7 cellular contexts compared by ENCODE assay signal in the genomic region with DNA sequence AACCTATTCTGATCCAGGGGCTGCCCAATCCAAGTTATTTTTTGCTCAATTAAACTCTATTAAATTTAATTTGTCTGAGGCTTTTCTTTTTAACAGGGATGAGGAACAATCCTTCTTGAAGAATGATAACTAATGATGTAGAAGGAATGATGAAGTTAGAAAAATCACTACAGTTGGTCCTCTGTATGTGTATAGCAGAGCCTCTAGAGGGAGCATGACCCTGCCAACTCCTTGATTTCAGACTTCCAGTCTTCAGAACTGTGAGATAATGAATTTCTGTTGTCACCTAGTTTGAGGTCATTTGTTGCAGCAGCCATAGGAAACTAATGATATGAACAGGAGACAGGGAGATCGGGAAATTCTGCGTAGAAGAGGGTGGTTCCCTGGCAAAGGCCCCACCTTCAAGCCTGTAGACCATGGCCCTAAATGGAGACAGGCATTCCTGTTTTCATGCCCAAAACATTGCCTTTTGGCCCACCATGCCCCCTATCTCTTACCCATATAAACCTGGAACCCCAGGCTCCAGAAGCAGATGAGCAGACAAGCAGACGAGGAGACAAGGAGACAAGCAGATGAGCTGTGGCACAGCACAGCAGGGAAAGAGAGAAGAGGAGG. TPM values are rescaled to one million over a fixed set of nuclear protein-coding genes. Genes with fewer than 3 reads are reported as not detected.
DNase-seq lines count a peak whose midpoint lies in the region; ATAC-seq, FAIRE-seq and TF ChIP-seq lines count a peak whose summit lies in the region.

No MANE protein-coding gene starts in this region.

- ATAC-seq in K562 (peak; percentile 90), HG02610 (IDR thresholded peaks at IDR 0.05; ENCODE audit: unreplicated experiment) (no peak)
- ATAC-seq in naive thymus-derived CD4-positive, alpha-beta T cell, result peak; percentile 55

- no peaks in the 10 kb centered on the region for H3K36me3 Mint-ChIP-seq in naive thymus-derived CD4-positive, alpha-beta T cell
- no peaks in the 10 kb centered on the region for H3K36me3 Mint-ChIP-seq in activated naive CD4-positive, alpha-beta T cell treated with anti-CD3 and anti-CD28 coated beads for 36 hours (ENCODE audit: low read depth)

- TF ChIP-seq EP300 in K562 (IDR thresholded peaks at IDR 0.05; ENCODE audit: low read length), result no peak

- no peaks in the 10 kb centered on the region for H4K20me1 ChIP-seq in K562 (replicated peaks; ENCODE audit: control insufficient read depth, insufficient read depth, low read length)

- POLR2A ChIA-PET in K562 (lab: Yijun Ruan, JAX), result interaction anchor here (0.6 to 1.9 kb wide), 2 partner anchors 7 to 274 kb away, joined by 3 to 5 read pairs; a partner anchor contains a TSS
- POLR2A ChIA-PET in naive thymus-derived CD4-positive, alpha-beta T cell (lab: Charles Lee), result no interaction called here

- no peak overlapping the region for H3K9ac ChIP-seq in K562 (ENCODE audit: insufficient read depth in 1 of 2, low read depth in 2 of 2, low read length in 2 of 2)

- H3K4me3 Mint-ChIP-seq in naive thymus-derived CD4-positive, alpha-beta T cell, result no peak overlapping the region
- H3K4me3 Mint-ChIP-seq in activated naive CD4-positive, alpha-beta T cell treated with anti-CD3 and anti-CD28 coated beads for 36 hours, result no peak overlapping the region

- H3K27ac ChIP-seq in HL-60 (replicated peaks) (no peak overlapping the region), K562 (ENCODE audit: extremely low read depth, low read depth, low read length) (no peak overlapping the region)
- H3K27ac ChIP-seq in naive thymus-derived CD4-positive, alpha-beta T cell (ENCODE audit: low read depth, low read length), result no peak overlapping the region

- peaks cover 0 to 11% (median 0%) of the 10 kb centered on the region in 5 donors for H3K27me3 Mint-ChIP-seq in naive thymus-derived CD4-positive, alpha-beta T cell
- H3K27me3 Mint-ChIP-seq in activated naive CD4-positive, alpha-beta T cell treated with anti-CD3 and anti-CD28 coated beads for 36 hours (ENCODE audit: low read depth), result peaks cover 2% of the 10 kb centered on the region

- H3K79me2 ChIP-seq in K562 (ENCODE audit: control insufficient read depth, insufficient read depth, low read length), result no peaks in the 10 kb centered on the region

- H3K9me1 ChIP-seq in K562 (ENCODE audit: control insufficient read depth, insufficient read depth, low read length), result no peaks in the 10 kb centered on the region

- in situ Hi-C loops in K562 (cut with MboI), result no loop called here

- TF ChIP-seq CTCF in GM10266 (IDR thresholded peaks at IDR 0.05; ENCODE audit: control insufficient read depth, insufficient read depth, low read depth, missing control alignments), result peak; percentile 49
- peak; percentile 30 for TF ChIP-seq CTCF in HL-60 (IDR thresholded peaks at IDR 0.05; ENCODE audit: insufficient read depth, low read length)
- peak; percentile 21 to 68 (median 56); a peak in 5 of 6 replicates for TF ChIP-seq CTCF in K562 (IDR thresholded peaks at IDR 0.05 in 2 of 3, conservative IDR thresholded peaks at IDR 0.05 in 1 of 3; ENCODE audit: insufficient read depth in 2 of 3, low read depth in 1 of 3, low read length in 3 of 3)

- 0 out of 2 replicates have a peak overlapping the region, but pooled peaks have one; percentile 44 for H2AFZ ChIP-seq in K562 (ENCODE audit: low read depth, low read length)

- no peaks in the 10 kb centered on the region for H3K4me1 ChIP-seq in K562 (replicated peaks in 1 of 2; ENCODE audit: control insufficient read depth in 2 of 2, insufficient read depth in 2 of 2, low read length in 2 of 2)
- H3K4me1 ChIP-seq in naive thymus-derived CD4-positive, alpha-beta T cell (ENCODE audit: control insufficient read depth in 2 of 2, insufficient read depth in 2 of 2, low read length in 2 of 2), result no peaks in the 10 kb centered on the region

- H3K9me3 Mint-ChIP-seq in naive thymus-derived CD4-positive, alpha-beta T cell, result no peaks in the 10 kb centered on the region
- H3K9me3 Mint-ChIP-seq in activated naive CD4-positive, alpha-beta T cell treated with anti-CD3 and anti-CD28 coated beads for 36 hours, result peaks cover 3% of the 10 kb centered on the region

- no peak overlapping the region for H3K4me2 ChIP-seq in K562 (ENCODE audit: insufficient read depth, low read length)

- intact Hi-C loops in K562 (cut with micrococcal nuclease), result loop anchor here (5.0 to 10.0 kb wide), 2 partner anchors 80 to 177 kb away; no protein-coding TSS in a partner anchor
- intact Hi-C loops in naive thymus-derived CD4-positive, alpha-beta T cell (cut with micrococcal nuclease), result loop anchor here (1.0 kb wide), 1 partner anchor 180 kb away; no protein-coding TSS in a partner anchor
- intact Hi-C loops in activated naive CD4-positive, alpha-beta T cell treated with anti-CD3 and anti-CD28 coated beads for 36 hours (cut with micrococcal nuclease), result loop anchor here (1.0 kb wide), 1 partner anchor 180 kb away; no protein-coding TSS in a partner anchor

- BruUV-seq in K562 (replicated peaks; lab: Mats Ljungman, UMichigan), result no TSS peak

- H3K27ac Mint-ChIP-seq in naive thymus-derived CD4-positive, alpha-beta T cell, result no peak overlapping the region
- no peak overlapping the region for H3K27ac Mint-ChIP-seq in activated naive CD4-positive, alpha-beta T cell treated with anti-CD3 and anti-CD28 coated beads for 36 hours

- no peaks in the 10 kb centered on the region for H3K9me3 ChIP-seq in K562 (replicated peaks; ENCODE audit: control insufficient read depth, insufficient read depth, low read depth, low read length)
- no peaks in the 10 kb centered on the region for H3K9me3 ChIP-seq in naive thymus-derived CD4-positive, alpha-beta T cell (ENCODE audit: control insufficient read depth in 2 of 3, low read length in 3 of 3)

- DNase-seq in GM10266 (ENCODE audit: extremely low spot score), result no peak
- no peak for DNase-seq in HL-60 (ENCODE audit: low read depth in 1 of 2, low spot score in 1 of 2)
- peak in 3 of 4 experiments; percentile 23 to 38 (median 29) for DNase-seq in K562 (ENCODE audit: extremely low read depth in 1 of 4, low spot score in 3 of 4)
- DNase-seq in naive thymus-derived CD4-positive, alpha-beta T cell, result no peak
- DNase-seq in NCI-H510A (lab: John Stamatoyannopoulos, UW), result no peak
- no peak for DNase-seq in activated naive CD4-positive, alpha-beta T cell treated with anti-CD3 and anti-CD28 coated beads for 36 hours

- TF ChIP-seq RAD21 in K562 (CRISPR knock-in tag; conservative IDR thresholded peaks at IDR 0.05 in 1 of 2, IDR thresholded peaks at IDR 0.05 in 1 of 2), result peak in 1 of 2 experiments; percentile 60; a peak in 3 of 4 replicates

- TF ChIP-seq POLR2A in K562 (conservative IDR thresholded peaks at IDR 0.05), result no peak

- H3K36me3 ChIP-seq in K562 (ENCODE audit: control insufficient read depth, insufficient read depth, low read length), result no peaks in the 10 kb centered on the region
- H3K36me3 ChIP-seq in naive thymus-derived CD4-positive, alpha-beta T cell (ENCODE audit: control insufficient read depth in 2 of 3, insufficient read depth in 3 of 3, low read length in 3 of 3), result no peaks in the 10 kb centered on the region

- H3K27me3 ChIP-seq in HL-60 (ENCODE audit: insufficient read depth, poor library complexity, severe bottlenecking) (no peaks in the 10 kb centered on the region), K562 (ENCODE audit: control insufficient read depth in 2 of 2, insufficient read depth in 2 of 2, low read length in 2 of 2) (peaks cover 0 to 6% of the 10 kb centered on the region in 2 experiments; a peak in 2 of 5 replicates)
- H3K27me3 ChIP-seq in naive thymus-derived CD4-positive, alpha-beta T cell (ENCODE audit: control insufficient read depth in 2 of 2, insufficient read depth in 2 of 2, low read length in 2 of 2), result no peaks in the 10 kb centered on the region

- CTCF ChIA-PET in K562 (lab: Yijun Ruan, JAX; ENCODE audit: low intra/inter-chr PET ratio), result interaction anchor here (1.3 kb wide), 1 partner anchor 181 kb away, joined by 7 read pairs; no protein-coding TSS in a partner anchor
- CTCF ChIA-PET in naive thymus-derived CD4-positive, alpha-beta T cell (lab: Charles Lee), result interaction anchor here (1.1 kb wide), 1 partner anchor 29 kb away, joined by 3 read pairs; no protein-coding TSS in a partner anchor
- CTCF ChIA-PET in activated naive CD4-positive, alpha-beta T cell treated with anti-CD3 and anti-CD28 coated beads for 36 hours (lab: Charles Lee), result interaction anchor here (0.6 to 2.0 kb wide), 5 partner anchors 10 to 283 kb away, joined by 3 to 8 read pairs (median 4); no protein-coding TSS in a partner anchor

- peaks cover 0 to 6% (median 0%) of the 10 kb centered on the region in 7 donors for H3K4me1 Mint-ChIP-seq in naive thymus-derived CD4-positive, alpha-beta T cell
- H3K4me1 Mint-ChIP-seq in activated naive CD4-positive, alpha-beta T cell treated with anti-CD3 and anti-CD28 coated beads for 36 hours (ENCODE audit: low read depth), result no peaks in the 10 kb centered on the region

- peak; percentile 87 for FAIRE-seq in K562 (lab: Jason Lieb, UNC)

- WGBS in K562 (ENCODE audit: insufficient coverage, low coverage, missing lambda C conversion rate), result 11% methylated on average over 3 of the region's 3 CpGs

- no peak overlapping the region for H3K4me3 ChIP-seq in HL-60 (replicated peaks; ENCODE audit: insufficient read depth, low read length)
- H3K4me3 ChIP-seq in K562, result no peak overlapping the region
- H3K4me3 ChIP-seq in naive thymus-derived CD4-positive, alpha-beta T cell (ENCODE audit: low read length), result no peak overlapping the region

RNA-seq across cellular contexts. Expression of a gene that starts 7.7 kb away (rescaled TPM):
- total RNA-seq in K562 (2011; cell fraction: chromatin; rRNA removed; ENCODE audit: low replicate concordance), result 32.1 and 121 TPM in 2 replicates
- total RNA-seq in K562 (2011; cell fraction: nucleolus; rRNA removed), result 11.8 and 23.8 TPM in 2 replicates
- 41.5 and 59.2 TPM in 2 replicates for total RNA-seq in K562 (2011; cell fraction: nucleoplasm; rRNA removed)
- total RNA-seq in K562 (2014; rRNA removed), result 15.9 and 20.5 TPM in 2 replicates
- 22.3 and 24.1 TPM in 2 replicates for total RNA-seq in K562 (2014; rRNA removed; fragmentation: Illumina TruSeq; extraction: Trizol)
- total RNA-seq in K562 (2015; rRNA removed; fragmentation: Illumina TruSeq; extraction: Trizol), result 25.1 and 27.3 TPM in 2 replicates
- 32.2 and 33.6 TPM in 2 replicates for total RNA-seq in K562 (2021)
- polyA plus RNA-seq in K562 (2011; rRNA removed), result 17.2 and 24.9 TPM in 2 replicates
- polyA plus RNA-seq in K562 (2011; cell fraction: cytosol; rRNA removed), result 7.6 and 13.8 TPM in 2 replicates
- polyA plus RNA-seq in K562 (2011; cell fraction: nucleus; rRNA removed), result 18.5 and 23.8 TPM in 2 replicates
- polyA plus RNA-seq in K562 (2012), result 15.9 and 16.3 TPM in 2 replicates
- polyA plus RNA-seq in K562 (2014; fragmentation: Illumina TruSeq; extraction: Trizol), result 24.6 and 30.0 TPM in 2 replicates
- polyA plus RNA-seq in K562 (2014; fragmentation: Nextera tagmentation; extraction: Ambion mirVana), result 1 to 10 TPM; 5.8 to 7.2 TPM
- polyA plus RNA-seq in K562 (2014; rRNA removed), result 13.2 and 15.1 TPM in 2 replicates
- 76.5 and 106 TPM in 2 replicates for polyA minus RNA-seq in K562 (2011; rRNA and poly(A)+ RNA removed)
- 36.0 and 41.8 TPM in 2 replicates for polyA minus RNA-seq in K562 (2011; cell fraction: cytosol; rRNA and poly(A)+ RNA removed)
- polyA minus RNA-seq in K562 (2011; cell fraction: nucleus; rRNA and poly(A)+ RNA removed), result 23.3 and 38.8 TPM in 2 replicates
- 10 to 100 TPM; 11.2 to 16.9 (median 14.7) TPM for total RNA-seq in naive thymus-derived CD4-positive, alpha-beta T cell
- polyA plus RNA-seq in naive thymus-derived CD4-positive, alpha-beta T cell, result 1 to 10 TPM; 1.6 to 2.7 TPM
- 10 to 100 TPM; 10.1 to 12.3 TPM for total RNA-seq in activated naive CD4-positive, alpha-beta T cell treated with anti-CD3 and anti-CD28 coated beads for 36 hours

RNA-seq across cellular contexts. Expression of a gene that starts 55.1 kb away (rescaled TPM):
- total RNA-seq in K562 (2011; cell fraction: chromatin; rRNA removed; ENCODE audit: low replicate concordance), result not detected in 2 replicates
- total RNA-seq in K562 (2011; cell fraction: nucleolus; rRNA removed), result not detected in 2 replicates
- total RNA-seq in K562 (2011; cell fraction: nucleoplasm; rRNA removed), result not detected in 2 replicates
- total RNA-seq in K562 (2014; rRNA removed) (not detected in 2 replicates), K562 (2014; rRNA removed; fragmentation: Illumina TruSeq; extraction: Trizol) (not detected in 2 replicates), K562 (2015; rRNA removed; fragmentation: Illumina TruSeq; extraction: Trizol) (not detected in 2 replicates), K562 (2021) (not detected in 2 replicates)
- polyA plus RNA-seq in K562 (2011; rRNA removed) (not detected in 2 replicates), K562 (2014; fragmentation: Illumina TruSeq; extraction: Trizol) (not detected in 2 replicates), K562 (2014; fragmentation: Nextera tagmentation; extraction: Ambion mirVana) (not detected), K562 (2014; rRNA removed) (not detected in 2 replicates)
- polyA plus RNA-seq in K562 (2011; cell fraction: cytosol; rRNA removed), result not detected in 2 replicates
- polyA plus RNA-seq in K562 (2011; cell fraction: nucleus; rRNA removed), result not detected in 2 replicates
- polyA plus RNA-seq in K562 (2012), result not detected in 2 replicates
- polyA minus RNA-seq in K562 (2011; rRNA and poly(A)+ RNA removed), result not detected in 2 replicates
- 0.27 TPM in 1 of 2 replicates, not detected in the other for polyA minus RNA-seq in K562 (2011; cell fraction: cytosol; rRNA and poly(A)+ RNA removed)
- polyA minus RNA-seq in K562 (2011; cell fraction: nucleus; rRNA and poly(A)+ RNA removed), result not detected in 2 replicates
- 1 to 10 TPM in 1 of 5 experiments, under 1 TPM in 2, not detected in 2; 0.11 to 2.3 (median 0.48) TPM for total RNA-seq in naive thymus-derived CD4-positive, alpha-beta T cell
- polyA plus RNA-seq in naive thymus-derived CD4-positive, alpha-beta T cell, result not detected
- total RNA-seq in activated naive CD4-positive, alpha-beta T cell treated with anti-CD3 and anti-CD28 coated beads for 36 hours, result under 1 TPM; 0.15 to 0.19 TPM

Comparison
In these comparisons a context has a peak if more than half of its experiments do, and no peak if none do; other contexts are left out.
1. DNase-seq: peak in K562 (3 of 4); none in GM10266 (single experiment), HL-60 (0 of 2), naive thymus-derived CD4-positive, alpha-beta T cell (0 of 9), NCI-H510A (single experiment) and activated naive CD4-positive, alpha-beta T cell treated with anti-CD3 and anti-CD28 coated beads for 36 hours (single experiment).
2. Peak in every context shown above with its lines, with median percentiles within 50 percentile points of each other: CTCF ChIP-seq.